11 cellular contexts compared by ENCODE assay signal in the genomic region with DNA sequence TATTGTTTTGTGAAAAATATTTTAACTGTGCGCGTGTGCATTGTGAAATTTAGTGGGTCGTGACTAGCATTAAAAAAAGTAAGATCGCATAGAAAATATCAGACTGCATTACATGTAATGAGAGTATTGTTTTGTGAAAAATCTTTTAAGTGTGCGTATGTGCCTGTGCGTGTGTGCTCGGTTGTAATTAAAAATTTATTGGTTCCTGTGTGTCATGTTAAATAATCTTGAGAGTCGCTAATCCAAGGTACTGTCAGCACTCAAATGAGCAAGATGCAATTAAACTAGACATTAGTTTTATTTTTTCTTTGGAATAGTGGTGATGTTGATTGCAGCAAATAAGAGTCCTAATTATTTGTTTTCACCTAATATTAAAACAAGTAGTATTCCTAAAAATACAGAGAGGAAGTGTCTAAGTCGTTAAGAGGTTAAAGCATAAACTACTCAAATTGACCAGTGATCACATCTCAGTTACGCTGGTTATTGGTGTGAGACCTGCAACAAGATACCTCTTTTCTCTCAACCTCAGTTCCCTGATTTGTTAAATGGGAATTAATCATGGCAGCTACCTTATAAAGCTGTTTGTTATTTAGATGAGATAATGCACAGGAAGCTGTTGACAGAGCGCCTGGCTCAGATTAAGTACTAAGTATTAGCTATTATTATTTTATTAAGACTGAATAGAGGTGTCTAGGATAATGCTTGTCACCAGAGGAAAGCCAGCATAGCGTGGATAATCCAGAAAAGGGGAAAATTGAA. TPM values are rescaled to one million over a fixed set of nuclear protein-coding genes. Genes with fewer than 3 reads are reported as not detected.
DNase-seq lines count a peak whose midpoint lies in the region; FAIRE-seq and TF ChIP-seq lines count a peak whose summit lies in the region.
"Had no signal": no experiment of that assay in that cellular context is flagged by ENCODE, and none has a peak within 500 bp of the region (broad histone marks: within the 10 kb centered on the region; RNA-seq: fewer than 3 reads in every experiment).

No MANE protein-coding gene starts in this region.

- no peak overlapping the region for H3K27ac ChIP-seq in BLaER1

- H3K36me3 ChIP-seq in BLaER1 (no peaks in the 10 kb centered on the region), iPS-15b (ENCODE audit: control insufficient read depth, insufficient read depth, low read length) (no peaks in the 10 kb centered on the region)
- H3K36me3 ChIP-seq: esophagus squamous epithelium had no signal

- peak; percentile 64 for FAIRE-seq in GM12892 (lab: Jason Lieb, UNC)

- H3K4me3 Mint-ChIP-seq in activated T-helper 1 cell treated with anti-CD3 and anti-CD28 coated beads, Interleukin-12 subunit alpha, Interleukin-12 subunit beta, Interleukin-2, Interleukin-4 antibody, amounts not matched to agents 30 ng/mL and 10 ng/mL and 1 ng/mL, durations not matched to agents 14 hours and 24 hours and 36 hours: peak overlapping the region; percentile 87
- H3K4me3 Mint-ChIP-seq in Calu3 (ENCODE audit: low read depth, unreplicated experiment): no peak overlapping the region

- H3K4me1 ChIP-seq in BLaER1: peaks cover 11% of the 10 kb centered on the region; the same call in 1 of the 2 replicates
- H3K4me1 ChIP-seq in iPS-15b (ENCODE audit: control insufficient read depth, insufficient read depth, low read length): peaks cover 7% of the 10 kb centered on the region

- H3K27me3 ChIP-seq in BLaER1 (peaks cover 5% of the 10 kb centered on the region; the same call in 1 of the 2 replicates), iPS-15b (ENCODE audit: control insufficient read depth, insufficient read depth, low read length) (peaks cover 26% of the 10 kb centered on the region)

- peaks cover 9% of the 10 kb centered on the region for H3K9me3 ChIP-seq in BLaER1
- H3K9me3 ChIP-seq in iPS-15b (ENCODE audit: control insufficient read depth, insufficient read depth, low read length): no peaks in the 10 kb centered on the region
- H3K9me3 ChIP-seq: esophagus squamous epithelium had no signal

- DNase-seq in GM12892 (ENCODE audit: insufficient read length) (no peak), SKM-1 treated with dmso at 0.1 percent for 144 hours (lab: John Stamatoyannopoulos, UW; ENCODE audit: unreplicated experiment) (no peak), NCI-H2081 treated with DMSO at 0.1 percent for 48 hours (lab: John Stamatoyannopoulos, UW) (no peak), glomerular visceral epithelial cell (ENCODE audit: extremely low spot score) (no peak), Calu3 (no peak)
- DNase-seq in activated T-helper 1 cell treated with anti-CD3 and anti-CD28 coated beads, Interleukin-12 subunit alpha, Interleukin-12 subunit beta, Interleukin-2, Interleukin-4 antibody, amounts not matched to agents 30 ng/mL and 10 ng/mL and 1 ng/mL, durations not matched to agents 14 hours and 24 hours and 36 hours (ENCODE audit: low spot score): no peak
- DNase-seq: activated CD4-positive, CD25-positive, alpha-beta regulatory T cell treated with anti-CD3 and anti-CD28 coated beads, Interleukin-2, amount 50 U/mL, for 72 hours; esophagus squamous epithelium; substantia nigra had no signal

- no TSS peak for BruUV-seq in Calu3 (replicated peaks; lab: Mats Ljungman, UMichigan)

- H3K9ac ChIP-seq in BLaER1: no peak overlapping the region
- no peak overlapping the region for H3K9ac ChIP-seq in iPS-15b (ENCODE audit: low read depth, low read length)

- peaks cover 37% of the 10 kb centered on the region for H3K27me3 Mint-ChIP-seq in activated T-helper 1 cell treated with anti-CD3 and anti-CD28 coated beads, Interleukin-12 subunit alpha, Interleukin-12 subunit beta, Interleukin-2, Interleukin-4 antibody, amounts not matched to agents 30 ng/mL and 10 ng/mL and 1 ng/mL, durations not matched to agents 14 hours and 24 hours and 36 hours (ENCODE audit: insufficient read depth)
- peaks cover 15% of the 10 kb centered on the region for H3K27me3 Mint-ChIP-seq in Calu3 (ENCODE audit: unreplicated experiment)

- TF ChIP-seq CTCF in Calu3 (IDR thresholded peaks at IDR 0.05; ENCODE audit: unreplicated experiment): no peak

- H3K27ac Mint-ChIP-seq in activated T-helper 1 cell treated with anti-CD3 and anti-CD28 coated beads, Interleukin-12 subunit alpha, Interleukin-12 subunit beta, Interleukin-2, Interleukin-4 antibody, amounts not matched to agents 30 ng/mL and 10 ng/mL and 1 ng/mL, durations not matched to agents 14 hours and 24 hours and 36 hours: peak overlapping the region; percentile 85
- H3K27ac Mint-ChIP-seq in Calu3 (ENCODE audit: unreplicated experiment): no peak overlapping the region

- no peak for TF ChIP-seq POLR2A in GM12892 (IDR thresholded peaks at IDR 0.05; ENCODE audit: low read depth, low read length)

- no peaks in the 10 kb centered on the region for H3K36me3 Mint-ChIP-seq in activated T-helper 1 cell treated with anti-CD3 and anti-CD28 coated beads, Interleukin-12 subunit alpha, Interleukin-12 subunit beta, Interleukin-2, Interleukin-4 antibody, amounts not matched to agents 30 ng/mL and 10 ng/mL and 1 ng/mL, durations not matched to agents 14 hours and 24 hours and 36 hours (ENCODE audit: low read depth)
- no peaks in the 10 kb centered on the region for H3K36me3 Mint-ChIP-seq in Calu3 (ENCODE audit: insufficient read depth, unreplicated experiment)

- intact Hi-C loops in activated T-helper 1 cell treated with anti-CD3 and anti-CD28 coated beads, Interleukin-12 subunit alpha, Interleukin-12 subunit beta, Interleukin-2, Interleukin-4 antibody, amounts not matched to agents 30 ng/mL and 10 ng/mL and 1 ng/mL, durations not matched to agents 14 hours and 24 hours and 36 hours (cut with micrococcal nuclease): no loop called here
- intact Hi-C loops in Calu3 (cut with micrococcal nuclease; ENCODE audit: unreplicated experiment): no loop called here

- peak overlapping the region; percentile 81; the same call in 1 of the 2 replicates for H3K4me3 ChIP-seq in BLaER1
- peak overlapping the region; percentile 78 for H3K4me3 ChIP-seq in iPS-15b (ENCODE audit: low read depth, low read length)

- no peaks in the 10 kb centered on the region for H3K9me3 Mint-ChIP-seq in activated T-helper 1 cell treated with anti-CD3 and anti-CD28 coated beads, Interleukin-12 subunit alpha, Interleukin-12 subunit beta, Interleukin-2, Interleukin-4 antibody, amounts not matched to agents 30 ng/mL and 10 ng/mL and 1 ng/mL, durations not matched to agents 14 hours and 24 hours and 36 hours
- H3K9me3 Mint-ChIP-seq in Calu3 (ENCODE audit: low read depth, unreplicated experiment): no peaks in the 10 kb centered on the region

- peak overlapping the region; percentile 55 for H3K4me2 ChIP-seq in BLaER1

- peaks cover 27% of the 10 kb centered on the region for H3K4me1 Mint-ChIP-seq in activated T-helper 1 cell treated with anti-CD3 and anti-CD28 coated beads, Interleukin-12 subunit alpha, Interleukin-12 subunit beta, Interleukin-2, Interleukin-4 antibody, amounts not matched to agents 30 ng/mL and 10 ng/mL and 1 ng/mL, durations not matched to agents 14 hours and 24 hours and 36 hours (ENCODE audit: low read depth)
- no peaks in the 10 kb centered on the region for H3K4me1 Mint-ChIP-seq in Calu3 (ENCODE audit: low read depth, unreplicated experiment)

- H4K20me1 ChIP-seq in BLaER1: no peaks in the 10 kb centered on the region

- CTCF ChIA-PET in Calu3 (lab: Charles Lee): no interaction called here

RNA-seq across cellular contexts. Expression of gene ZDBF2, which starts 1.9 kb away (rescaled TPM):
- 7.3 TPM for polyA plus RNA-seq in GM12892 (2012; ENCODE audit: missing spikeins)
- 9.3 and 11.4 TPM in 2 replicates for total RNA-seq in activated T-helper 1 cell treated with anti-CD3 and anti-CD28 coated beads, Interleukin-12 subunit alpha, Interleukin-12 subunit beta, Interleukin-2, Interleukin-4 antibody, amounts not matched to agents 30 ng/mL and 10 ng/mL and 1 ng/mL, durations not matched to agents 14 hours and 24 hours and 36 hours
- 0.15 TPM in 1 of 2 replicates, not detected in the other for total RNA-seq in Calu3 (2022)
